In genomic region chr2:74740395-74741075, GRCh38 we compare ENCODE assay signal across 8 cellular contexts.
DNase-seq lines count a peak whose midpoint lies in the region; ATAC-seq and TF ChIP-seq lines count a peak whose summit lies in the region.

No MANE protein-coding gene starts in this region.

- no peaks in the 10 kb centered on the region for H3K27me3 ChIP-seq in mammary epithelial cell (ENCODE audit: insufficient read depth, low read length)

- peak overlapping the region; percentile 51 for H3K9ac ChIP-seq in mammary epithelial cell (ENCODE audit: insufficient read depth, low read length)

- peak overlapping the region; percentile 54 for H3K4me2 ChIP-seq in mammary epithelial cell (ENCODE audit: insufficient read depth, low read depth, low read length)

- no peaks in the 10 kb centered on the region for H4K20me1 ChIP-seq in mammary epithelial cell (ENCODE audit: insufficient read depth, low read length)

- dilution Hi-C loops in mammary epithelial cell (cut with HindIII; ENCODE audit: low sequenced_read_pairs): loop anchor here (5.0 kb wide), 1 partner anchor 112 kb away; no protein-coding TSS in a partner anchor

- no peak overlapping the region for H3K4me3 ChIP-seq in mammary epithelial cell (replicated peaks in 1 of 3; ENCODE audit: insufficient read depth in 1 of 3, low read depth in 2 of 3, low read length in 3 of 3)

- peak overlapping the region; percentile 57 for H2AFZ ChIP-seq in mammary epithelial cell (ENCODE audit: low read depth, low read length)

- no peak for ATAC-seq in HG02973 (IDR thresholded peaks at IDR 0.05; ENCODE audit: unreplicated experiment)
- ATAC-seq in activated CD8-positive, alpha-beta memory T cell treated with anti-CD3 and anti-CD28 coated beads, Interleukin-2, amount 10 ng/mL, durations not matched to agents 7 days and 5 days: no peak

- WGBS in mammary epithelial cell (ENCODE audit: low coverage, missing lambda C conversion rate): 4% methylated on average over 13 of the region's 13 CpGs

- no peaks in the 10 kb centered on the region for H3K4me1 Mint-ChIP-seq in activated CD8-positive, alpha-beta memory T cell treated with anti-CD3 and anti-CD28 coated beads, Interleukin-2, amount 10 ng/mL, durations not matched to agents 7 days and 5 days

- peaks cover 5% of the 10 kb centered on the region for H3K9me3 ChIP-seq in mammary epithelial cell (replicated peaks; ENCODE audit: insufficient read depth, low read length)

- no peaks in the 10 kb centered on the region for H3K36me3 ChIP-seq in mammary epithelial cell (ENCODE audit: insufficient read depth, low read length)

- peak; percentile 54 to 63 for DNase-seq in AML-193 (lab: John Stamatoyannopoulos, UW)
- peak; percentile 97 for DNase-seq in M059J (ENCODE audit: low read depth)
- peak; percentile 98 for DNase-seq in mammary epithelial cell
- DNase-seq in left kidney (ENCODE audit: low read depth, low spot score): peak; percentile 51
- DNase-seq in activated CD8-positive, alpha-beta memory T cell treated with anti-CD3 and anti-CD28 coated beads, Interleukin-2, amount 50 U/mL, for 4 hours: no peak
- no peak for DNase-seq in activated effector memory CD4-positive, alpha-beta T cell treated with Interleukin-2 at 50 U/mL for 16 hours
- DNase-seq in activated CD8-positive, alpha-beta memory T cell treated with anti-CD3 and anti-CD28 coated beads, Interleukin-2, amount 10 ng/mL, durations not matched to agents 7 days and 5 days: no peak

- H3K4me1 ChIP-seq in mammary epithelial cell (ENCODE audit: insufficient read depth, low read length): peaks cover 31% of the 10 kb centered on the region

- peaks cover 8% of the 10 kb centered on the region for H3K9me3 Mint-ChIP-seq in activated CD8-positive, alpha-beta memory T cell treated with anti-CD3 and anti-CD28 coated beads, Interleukin-2, amount 10 ng/mL, durations not matched to agents 7 days and 5 days (ENCODE audit: low read depth)

- H3K27me3 Mint-ChIP-seq in activated CD8-positive, alpha-beta memory T cell treated with anti-CD3 and anti-CD28 coated beads, Interleukin-2, amount 10 ng/mL, durations not matched to agents 7 days and 5 days: peaks cover 23% of the 10 kb centered on the region

- TF ChIP-seq CTCF in mammary epithelial cell (conservative IDR thresholded peaks at IDR 0.05 in 1 of 2, IDR thresholded peaks at IDR 0.05 in 1 of 2; ENCODE audit: extremely low read depth in 1 of 2, insufficient read depth in 1 of 2, low read depth in 1 of 2, low read length in 2 of 2): peak in 1 of 2 donors; percentile 29

- no peak overlapping the region for H3K4me3 Mint-ChIP-seq in activated CD8-positive, alpha-beta memory T cell treated with anti-CD3 and anti-CD28 coated beads, Interleukin-2, amount 10 ng/mL, durations not matched to agents 7 days and 5 days

- in situ Hi-C loops in mammary epithelial cell (cut with MboI; ENCODE audit: low sequenced_read_pairs in 2 of 2): no loop called here

- TSS peak; percentile 71 for BruUV-seq in mammary epithelial cell (replicated peaks; lab: Mats Ljungman, UMichigan)

- H3K27ac ChIP-seq in mammary epithelial cell (ENCODE audit: insufficient read depth, low read depth, low read length): peak overlapping the region; percentile 90

- H3K36me3 Mint-ChIP-seq in activated CD8-positive, alpha-beta memory T cell treated with anti-CD3 and anti-CD28 coated beads, Interleukin-2, amount 10 ng/mL, durations not matched to agents 7 days and 5 days: no peaks in the 10 kb centered on the region

- CTCF ChIA-PET in mammary epithelial cell (lab: Charles Lee; ENCODE audit: low non-redundant PET): no interaction called here
- CTCF ChIA-PET in activated CD8-positive, alpha-beta memory T cell treated with anti-CD3 and anti-CD28 coated beads, Interleukin-2, amount 10 ng/mL, durations not matched to agents 7 days and 5 days (lab: Charles Lee): interaction anchor here (1.4 kb wide), 1 partner anchor 12 kb away, joined by 3 read pairs; no protein-coding TSS in a partner anchor

- no peaks in the 10 kb centered on the region for H3K79me2 ChIP-seq in mammary epithelial cell (ENCODE audit: insufficient read depth, low read length)

- intact Hi-C loops in mammary epithelial cell (cut with micrococcal nuclease): loop anchor here (1.0 to 2.0 kb wide), 3 partner anchors 25 to 96 kb away; no protein-coding TSS in a partner anchor

- no peak overlapping the region for H3K27ac Mint-ChIP-seq in activated CD8-positive, alpha-beta memory T cell treated with anti-CD3 and anti-CD28 coated beads, Interleukin-2, amount 10 ng/mL, durations not matched to agents 7 days and 5 days

Comparison
In these comparisons a context has a peak if more than half of its experiments do, and no peak if none do; other contexts are left out.
1. DNase-seq: peak in AML-193 (2 of 2), M059J (single experiment), mammary epithelial cell (single experiment) and left kidney (single experiment); none in activated CD8-positive, alpha-beta memory T cell treated with anti-CD3 and anti-CD28 coated beads, Interleukin-2, amount 50 U/mL, for 4 hours (single experiment), activated effector memory CD4-positive, alpha-beta T cell treated with Interleukin-2 at 50 U/mL for 16 hours (single experiment) and activated CD8-positive, alpha-beta memory T cell treated with anti-CD3 and anti-CD28 coated beads, Interleukin-2, amount 10 ng/mL, durations not matched to agents 7 days and 5 days (single experiment).